8 cellular contexts compared by ENCODE assay signal in genomic region chr20:25195962-25196700, GRCh38. TPM values are rescaled to one million over a fixed set of nuclear protein-coding genes. Genes with fewer than 3 reads are reported as not detected.
DNase-seq lines count a peak whose midpoint lies in the region; ATAC-seq and TF ChIP-seq lines count a peak whose summit lies in the region.

No MANE protein-coding gene starts in this region.

- H3K27me3 Mint-ChIP-seq in CD8-positive, alpha-beta memory T cell: no peaks in the 10 kb centered on the region
- peaks cover 0 to 5% (median 0%) of the 10 kb centered on the region in 5 donors for H3K27me3 Mint-ChIP-seq in naive thymus-derived CD4-positive, alpha-beta T cell

- DNase-seq in CD8-positive, alpha-beta memory T cell: peak in 3 of 5 donors; percentile 16 to 50 (median 30)
- peak; percentile 75 for DNase-seq in HT-29 (ENCODE audit: low spot score)
- DNase-seq in UCSD-AML1 (lab: John Stamatoyannopoulos, UW; ENCODE audit: unreplicated experiment): peak; percentile 65
- DNase-seq in epithelial cell of esophagus (ENCODE audit: low read depth): peak; percentile 67
- DNase-seq in naive thymus-derived CD4-positive, alpha-beta T cell: peak in 7 of 9 donors; percentile 3 to 34 (median 23)
- DNase-seq in NOMO-1 treated with DMSO at 0.1 percent for 48 hours (lab: John Stamatoyannopoulos, UW; ENCODE audit: unreplicated experiment): no peak

- peaks cover 24% of the 10 kb centered on the region for H3K4me1 ChIP-seq in CD8-positive, alpha-beta memory T cell (ENCODE audit: insufficient read depth, low read length)
- peaks cover 19 to 29% of the 10 kb centered on the region in 2 donors for H3K4me1 ChIP-seq in naive thymus-derived CD4-positive, alpha-beta T cell (ENCODE audit: control insufficient read depth in 2 of 2, insufficient read depth in 2 of 2, low read length in 2 of 2)

- H3K27ac ChIP-seq in CD8-positive, alpha-beta memory T cell (ENCODE audit: low read depth, low read length): peak overlapping the region; percentile 73
- peak overlapping the region; percentile 91 for H3K27ac ChIP-seq in naive thymus-derived CD4-positive, alpha-beta T cell (ENCODE audit: low read depth, low read length)

- ATAC-seq in GM19452 (IDR thresholded peaks at IDR 0.05; ENCODE audit: unreplicated experiment): peak; percentile 19
- ATAC-seq in naive thymus-derived CD4-positive, alpha-beta T cell: peak; percentile 26
- ATAC-seq in HG03457 (IDR thresholded peaks at IDR 0.05; ENCODE audit: unreplicated experiment): no peak

- peaks cover 47 to 49% (median 47%) of the 10 kb centered on the region in 3 donors for H3K4me1 Mint-ChIP-seq in CD8-positive, alpha-beta memory T cell
- peaks cover 30 to 65% (median 53%) of the 10 kb centered on the region in 7 donors for H3K4me1 Mint-ChIP-seq in naive thymus-derived CD4-positive, alpha-beta T cell

- H3K36me3 Mint-ChIP-seq in CD8-positive, alpha-beta memory T cell: peaks cover 0 to 2% (median 1%) of the 10 kb centered on the region in 3 donors
- H3K36me3 Mint-ChIP-seq in naive thymus-derived CD4-positive, alpha-beta T cell: peaks cover 0 to 5% (median 0%) of the 10 kb centered on the region in 5 donors

- POLR2A ChIA-PET in CD8-positive, alpha-beta memory T cell (lab: Charles Lee): interaction anchor here (0.7 to 2.4 kb wide), 5 partner anchors 22 to 138 kb away, joined by 4 to 16 read pairs (median 6); partner anchors contain the start of genes ACSS1 and PYGB
- POLR2A ChIA-PET in naive thymus-derived CD4-positive, alpha-beta T cell (lab: Charles Lee): interaction anchor here (1.0 to 3.0 kb wide), 9 partner anchors 47 to 212 kb away, joined by 3 to 25 read pairs (median 7); partner anchors contain the start of genes ACSS1, GINS1 and PYGB

- no peaks in the 10 kb centered on the region for H3K9me3 Mint-ChIP-seq in CD8-positive, alpha-beta memory T cell
- no peaks in the 10 kb centered on the region for H3K9me3 Mint-ChIP-seq in naive thymus-derived CD4-positive, alpha-beta T cell

- no peaks in the 10 kb centered on the region for H3K36me3 ChIP-seq in CD8-positive, alpha-beta memory T cell (ENCODE audit: insufficient read depth, low read length)
- H3K36me3 ChIP-seq in naive thymus-derived CD4-positive, alpha-beta T cell (ENCODE audit: control insufficient read depth in 2 of 3, insufficient read depth in 3 of 3, low read length in 3 of 3): no peaks in the 10 kb centered on the region

- H3K9me3 ChIP-seq in CD8-positive, alpha-beta memory T cell (ENCODE audit: low read length): no peaks in the 10 kb centered on the region
- no peaks in the 10 kb centered on the region for H3K9me3 ChIP-seq in naive thymus-derived CD4-positive, alpha-beta T cell (ENCODE audit: control insufficient read depth in 2 of 3, low read length in 3 of 3)

- H3K27ac Mint-ChIP-seq in CD8-positive, alpha-beta memory T cell: peak overlapping the region; percentile 82 to 93 (median 91)
- peak overlapping the region; percentile 69 to 95 (median 91) for H3K27ac Mint-ChIP-seq in naive thymus-derived CD4-positive, alpha-beta T cell

- intact Hi-C loops in naive thymus-derived CD4-positive, alpha-beta T cell (cut with micrococcal nuclease): loop anchor here (1.0 to 5.0 kb wide), 18 partner anchors 47 to 1845 kb away; partner anchors contain the start of genes ABHD12 (in 2 of the 2), ACSS1 (in 2 of the 2), APMAP (in 2 of the 2) and NANP (in 1 of the 2)

- CTCF ChIA-PET in CD8-positive, alpha-beta memory T cell (lab: Charles Lee): interaction anchor here (0.8 to 1.5 kb wide), 6 partner anchors 17 to 202 kb away, joined by 3 to 6 read pairs (median 3); no protein-coding TSS in a partner anchor
- CTCF ChIA-PET in naive thymus-derived CD4-positive, alpha-beta T cell (lab: Charles Lee): interaction anchor here (0.7 to 1.2 kb wide), 2 partner anchors 50 to 64 kb away, joined by 3 to 6 read pairs; no protein-coding TSS in a partner anchor

- H3K27me3 ChIP-seq in CD8-positive, alpha-beta memory T cell (ENCODE audit: insufficient read depth, low read length, poor library complexity, severe bottlenecking): no peaks in the 10 kb centered on the region
- no peaks in the 10 kb centered on the region for H3K27me3 ChIP-seq in naive thymus-derived CD4-positive, alpha-beta T cell (ENCODE audit: control insufficient read depth in 2 of 2, insufficient read depth in 2 of 2, low read length in 2 of 2)

- no peak for TF ChIP-seq CTCF in epithelial cell of esophagus (IDR thresholded peaks at IDR 0.05; ENCODE audit: insufficient read depth, low read depth, low read length, missing control alignments)

- H3K4me3 ChIP-seq in CD8-positive, alpha-beta memory T cell (ENCODE audit: low read length): peak overlapping the region; percentile 75
- H3K4me3 ChIP-seq in epithelial cell of esophagus (ENCODE audit: low read length): peak overlapping the region; percentile 85
- peak overlapping the region; percentile 85 for H3K4me3 ChIP-seq in naive thymus-derived CD4-positive, alpha-beta T cell (ENCODE audit: low read length)

- H3K4me3 Mint-ChIP-seq in CD8-positive, alpha-beta memory T cell: peak overlapping the region; percentile 82 to 92 (median 88)
- peak overlapping the region; percentile 81 to 97 (median 92) for H3K4me3 Mint-ChIP-seq in naive thymus-derived CD4-positive, alpha-beta T cell

RNA-seq across cellular contexts. Expression of gene ENTPD6, which starts 0.6 kb away (rescaled TPM):
- total RNA-seq in CD8-positive, alpha-beta memory T cell: 10 to 100 TPM; 44.2 to 47.0 TPM
- polyA plus RNA-seq in CD8-positive, alpha-beta memory T cell: 36.2 TPM
- total RNA-seq in HT-29 (2014; rRNA removed; shearing (Covaris generic)): 206 and 211 TPM in 2 replicates
- 100 to 1,000 TPM in 2 of 5 experiments, 10 to 100 TPM in 3; 41.1 to 108 (median 74.4) TPM for total RNA-seq in naive thymus-derived CD4-positive, alpha-beta T cell
- 10 to 100 TPM; 43.7 to 56.9 TPM for polyA plus RNA-seq in naive thymus-derived CD4-positive, alpha-beta T cell

RNA-seq across cellular contexts. Expression of gene PYGB, which starts 51.8 kb away (rescaled TPM):
- 10 to 100 TPM; 32.5 to 35.7 TPM for total RNA-seq in CD8-positive, alpha-beta memory T cell
- polyA plus RNA-seq in CD8-positive, alpha-beta memory T cell: 35.6 TPM
- total RNA-seq in HT-29 (2014; rRNA removed; shearing (Covaris generic)): 629 and 663 TPM in 2 replicates
- total RNA-seq in naive thymus-derived CD4-positive, alpha-beta T cell: 10 to 100 TPM; 29.8 to 45.2 (median 43.6) TPM
- 10 to 100 TPM; 55.9 to 81.6 TPM for polyA plus RNA-seq in naive thymus-derived CD4-positive, alpha-beta T cell

Comparison
In these comparisons a context has a peak if more than half of its experiments do, and no peak if none do; other contexts are left out.
1. RNA of gene PYGB, which starts 51.8 kb away (total RNA-seq): 629 to 663 TPM in HT-29; 29.8 to 45.2 TPM in naive thymus-derived CD4-positive, alpha-beta T cell and 32.5 to 35.7 TPM in CD8-positive, alpha-beta memory T cell; every median in the first group is over 10 times any median in the second.
2. Peak in every context shown above with its lines, with median percentiles within 50 percentile points of each other: H3K4me3 ChIP-seq.